ENCODE assay signal across 8 cellular contexts in genomic region chr17:16204763-16205162, GRCh38. TPM values are rescaled to one million over a fixed set of nuclear protein-coding genes. Genes with fewer than 3 reads are reported as not detected.
A peak's percentile ranks its signal among the peaks of the same experiment; 100 is the strongest.
DNase-seq lines count a peak whose midpoint lies in the region; ATAC-seq, FAIRE-seq and TF ChIP-seq lines count a peak whose summit lies in the region.
"Not testable (repeated sequence)": the region's sequence is repeated elsewhere in the genome, so short reads cannot be mapped to it uniquely, and the experiment has no call there.

No MANE protein-coding gene starts in this region.

- in situ Hi-C loops in transverse colon (cut with MboI; ENCODE audit: low pct_ligation_motif_present in 1 of 4, low pct_unique_long_range_greater_than_20kb in 1 of 4, low sequenced_read_pairs in 3 of 4): not testable (repeated sequence)

- H3K4me1 Mint-ChIP-seq in CD4-positive, alpha-beta memory T cell: peaks cover 41 to 70% (median 55%) of the 10 kb centered on the region in 4 donors
- H3K4me1 Mint-ChIP-seq in activated B cell treated with CpG ODN at 0.5 μM for 24 hours (peaks cover 61% of the 10 kb centered on the region), mesothelial cell of epicardium (peaks cover 31% of the 10 kb centered on the region), progenitor cell of endocrine pancreas (ENCODE audit: low read depth) (peaks cover 24% of the 10 kb centered on the region)
- peaks cover 28% of the 10 kb centered on the region for H3K4me1 Mint-ChIP-seq in activated naive CD4-positive, alpha-beta T cell treated with anti-CD3 and anti-CD28 coated beads, Interleukin-2, amount 10 ng/mL, durations not matched to agents 7 days and 5 days

- H3K4me3 ChIP-seq in CD4-positive, alpha-beta memory T cell (ENCODE audit: low read length in 2 of 2); bronchial epithelial cell (ENCODE audit: low read depth, low read length); transverse colon: not testable (repeated sequence)
- peak overlapping the region; percentile 29 for H3K4me3 ChIP-seq in Loucy (ENCODE audit: low read length, poor library complexity, severe bottlenecking)

- not testable (repeated sequence) for H3K9me2 ChIP-seq in Loucy (replicated peaks; ENCODE audit: low read depth, low read length)

- not testable (repeated sequence) for H3K9ac ChIP-seq in Loucy (ENCODE audit: low read depth, low read length, poor library complexity, severe bottlenecking)

- not testable (repeated sequence) for DNase-seq in CD4-positive, alpha-beta memory T cell; activated B cell treated with CpG ODN at 0.5 μM for 24 hours; activated naive CD4-positive, alpha-beta T cell treated with anti-CD3 and anti-CD28 coated beads, Interleukin-2, amount 10 ng/mL, durations not matched to agents 7 days and 5 days; mesothelial cell of epicardium (ENCODE audit: low spot score in 2 of 2, unreplicated experiment in 2 of 2); progenitor cell of endocrine pancreas (ENCODE audit: low spot score, unreplicated experiment); transverse colon
- DNase-seq in bronchial epithelial cell (ENCODE audit: low read depth): peak; percentile 18

- peaks cover 55% of the 10 kb centered on the region for H4K20me1 ChIP-seq in Loucy (ENCODE audit: insufficient read depth, low read length, poor library complexity, severe bottlenecking)

- H3K27ac ChIP-seq in CD4-positive, alpha-beta memory T cell (ENCODE audit: low read depth, low read length): not testable (repeated sequence)
- H3K27ac ChIP-seq in transverse colon: peak overlapping the region in 3 of 4 donors; percentile 4 to 14 (median 9)

- peak overlapping the region in 5 of 8 donors; percentile 5 to 43 (median 31) for H3K4me3 Mint-ChIP-seq in CD4-positive, alpha-beta memory T cell
- not testable (repeated sequence) for H3K4me3 Mint-ChIP-seq in activated B cell treated with CpG ODN at 0.5 μM for 24 hours; activated naive CD4-positive, alpha-beta T cell treated with anti-CD3 and anti-CD28 coated beads, Interleukin-2, amount 10 ng/mL, durations not matched to agents 7 days and 5 days; mesothelial cell of epicardium; progenitor cell of endocrine pancreas (ENCODE audit: low read depth)

- not testable (repeated sequence) for H2AFZ ChIP-seq in Loucy (ENCODE audit: low read length)

- WGBS in transverse colon (ENCODE audit: low coverage in 1 of 2), 2 donors: 94% methylated on average over 6 of the region's 6 CpGs; no CpG with 5 or more reads in 1 of the 2 donors

- H3K36me3 ChIP-seq in CD4-positive, alpha-beta memory T cell (ENCODE audit: insufficient read depth, low read length); Loucy (ENCODE audit: insufficient read depth, low read length); bronchial epithelial cell (ENCODE audit: control insufficient read depth, insufficient read depth, low read length); transverse colon: not testable (repeated sequence)

- TF ChIP-seq POLR2A in transverse colon (IDR thresholded peaks at IDR 0.05): not testable (repeated sequence)

- not testable (repeated sequence) for TF ChIP-seq EP300 in transverse colon (IDR thresholded peaks at IDR 0.05; ENCODE audit: low read depth)

- H3K9me3 ChIP-seq in CD4-positive, alpha-beta memory T cell (ENCODE audit: control insufficient read depth in 1 of 2, low read length in 2 of 2); Loucy (ENCODE audit: insufficient read depth, low read depth, low read length); transverse colon: not testable (repeated sequence)

- H3K79me2 ChIP-seq in Loucy (ENCODE audit: insufficient read depth, low read length): peaks cover 96% of the 10 kb centered on the region

- peak overlapping the region; percentile 32 for H3K4me2 ChIP-seq in Loucy (ENCODE audit: low read depth, low read length, poor library complexity, severe bottlenecking)

- CTCF ChIA-PET in CD4-positive, alpha-beta memory T cell (lab: Charles Lee; ENCODE audit: partially characterized antibody): interaction anchor here (1.2 kb wide), 1 partner anchor 13 kb away, joined by 3 read pairs; no protein-coding TSS in a partner anchor
- CTCF ChIA-PET in activated B cell treated with CpG ODN at 0.5 μM for 24 hours (lab: Charles Lee); activated naive CD4-positive, alpha-beta T cell treated with anti-CD3 and anti-CD28 coated beads, Interleukin-2, amount 10 ng/mL, durations not matched to agents 7 days and 5 days (lab: Charles Lee): not testable (repeated sequence)

- not testable (repeated sequence) for H3K27me3 ChIP-seq in CD4-positive, alpha-beta memory T cell (ENCODE audit: insufficient read depth, low read length); Loucy (ENCODE audit: insufficient read depth, low read length, poor library complexity, severe bottlenecking); bronchial epithelial cell (ENCODE audit: control insufficient read depth, insufficient read depth, low read length); transverse colon

- H3K36me3 Mint-ChIP-seq in CD4-positive, alpha-beta memory T cell; activated B cell treated with CpG ODN at 0.5 μM for 24 hours (ENCODE audit: low read depth); activated naive CD4-positive, alpha-beta T cell treated with anti-CD3 and anti-CD28 coated beads, Interleukin-2, amount 10 ng/mL, durations not matched to agents 7 days and 5 days; mesothelial cell of epicardium; progenitor cell of endocrine pancreas (ENCODE audit: insufficient read depth): not testable (repeated sequence)

- not testable (repeated sequence) for H3K27me3 Mint-ChIP-seq in CD4-positive, alpha-beta memory T cell; activated B cell treated with CpG ODN at 0.5 μM for 24 hours; activated naive CD4-positive, alpha-beta T cell treated with anti-CD3 and anti-CD28 coated beads, Interleukin-2, amount 10 ng/mL, durations not matched to agents 7 days and 5 days; mesothelial cell of epicardium (ENCODE audit: low read depth); progenitor cell of endocrine pancreas

- peak overlapping the region in 6 of 7 donors; percentile 11 to 82 (median 40) for H3K27ac Mint-ChIP-seq in CD4-positive, alpha-beta memory T cell
- H3K27ac Mint-ChIP-seq in activated B cell treated with CpG ODN at 0.5 μM for 24 hours: peak overlapping the region; percentile 41
- peak overlapping the region; percentile 19 for H3K27ac Mint-ChIP-seq in activated naive CD4-positive, alpha-beta T cell treated with anti-CD3 and anti-CD28 coated beads, Interleukin-2, amount 10 ng/mL, durations not matched to agents 7 days and 5 days
- peak overlapping the region; percentile 38 for H3K27ac Mint-ChIP-seq in mesothelial cell of epicardium
- H3K27ac Mint-ChIP-seq in progenitor cell of endocrine pancreas: peak overlapping the region; percentile 3

- intact Hi-C loops in CD4-positive, alpha-beta memory T cell (cut with micrococcal nuclease); activated B cell treated with CpG ODN at 0.5 μM for 24 hours (cut with micrococcal nuclease); transverse colon (cut with DNase I; ENCODE audit: low total_unique reads): not testable (repeated sequence)

- FAIRE-seq in bronchial epithelial cell (lab: Jason Lieb, UNC): not testable (repeated sequence)

- not testable (repeated sequence) for H3K9me3 Mint-ChIP-seq in CD4-positive, alpha-beta memory T cell; activated B cell treated with CpG ODN at 0.5 μM for 24 hours; activated naive CD4-positive, alpha-beta T cell treated with anti-CD3 and anti-CD28 coated beads, Interleukin-2, amount 10 ng/mL, durations not matched to agents 7 days and 5 days; mesothelial cell of epicardium; progenitor cell of endocrine pancreas (ENCODE audit: low read depth)

- not testable (repeated sequence) for TF ChIP-seq CTCF in Loucy (conservative IDR thresholded peaks at IDR 0.05; ENCODE audit: low read length); activated B cell treated with CpG ODN at 0.5 μM for 24 hours (IDR thresholded peaks at IDR 0.05); bronchial epithelial cell (IDR thresholded peaks at IDR 0.05; ENCODE audit: insufficient read depth, low read length, severe bottlenecking); mesothelial cell of epicardium (IDR thresholded peaks at IDR 0.05; ENCODE audit: unreplicated experiment); progenitor cell of endocrine pancreas (IDR thresholded peaks at IDR 0.05; ENCODE audit: unreplicated experiment); transverse colon (IDR thresholded peaks at IDR 0.05)

- POLR2A ChIA-PET in CD4-positive, alpha-beta memory T cell (lab: Charles Lee; ENCODE audit: partially characterized antibody): interaction anchor here (1.7 kb wide), 1 partner anchor 10 kb away, joined by 5 read pairs; the partner anchor contains the start of gene NCOR1
- POLR2A ChIA-PET in activated B cell treated with CpG ODN at 0.5 μM for 24 hours (lab: Charles Lee): not testable (repeated sequence)

- not testable (repeated sequence) for H3F3A ChIP-seq in Loucy (ENCODE audit: low read depth)

- not testable (repeated sequence) for ATAC-seq in activated B cell treated with CpG ODN at 0.5 μM for 24 hours (ENCODE audit: low read depth)

- peaks cover 48% of the 10 kb centered on the region for H3K4me1 ChIP-seq in CD4-positive, alpha-beta memory T cell (ENCODE audit: insufficient read depth, low read length)
- peaks cover 15% of the 10 kb centered on the region for H3K4me1 ChIP-seq in Loucy (ENCODE audit: insufficient read depth, low read length, poor library complexity, severe bottlenecking)
- peaks cover 15 to 78% (median 54%) of the 10 kb centered on the region in 4 donors for H3K4me1 ChIP-seq in transverse colon

RNA-seq across cellular contexts. Expression of gene NCOR1, which starts 10.6 kb away (rescaled TPM):
- 100 to 1,000 TPM; 156 to 169 TPM for total RNA-seq in CD4-positive, alpha-beta memory T cell
- 100 to 1,000 TPM in 1 of 2 donors, 10 to 100 TPM in 1; 26.4 to 168 TPM for polyA plus RNA-seq in CD4-positive, alpha-beta memory T cell
- total RNA-seq in activated B cell treated with CpG ODN at 0.5 μM for 24 hours (163 and 188 TPM in 2 replicates), bronchial epithelial cell (75.3 and 92.9 TPM in 2 replicates), mesothelial cell of epicardium (130 to 142 TPM (median 135 TPM) in 3 replicates), progenitor cell of endocrine pancreas (154 and 165 TPM in 2 replicates), transverse colon (100 to 1,000 TPM; 267 to 519 (median 376) TPM)

RNA-seq across cellular contexts. Expression of gene PIGL, which starts 12.2 kb away (rescaled TPM):
- 10 to 100 TPM; 71.0 to 71.1 TPM for total RNA-seq in CD4-positive, alpha-beta memory T cell
- 10 to 100 TPM in 1 of 2 donors, 1 to 10 TPM in 1; 8.1 to 17.0 TPM for polyA plus RNA-seq in CD4-positive, alpha-beta memory T cell
- total RNA-seq in activated B cell treated with CpG ODN at 0.5 μM for 24 hours: 50.8 and 56.6 TPM in 2 replicates
- total RNA-seq in bronchial epithelial cell: 30.6 and 31.1 TPM in 2 replicates
- 62.4 to 69.4 TPM (median 64.2 TPM) in 3 replicates for total RNA-seq in mesothelial cell of epicardium
- total RNA-seq in progenitor cell of endocrine pancreas: 37.1 and 40.5 TPM in 2 replicates
- 100 to 1,000 TPM in 2 of 4 donors, 10 to 100 TPM in 2; 60.9 to 142 (median 101) TPM for total RNA-seq in transverse colon
